In the genomic region with DNA sequence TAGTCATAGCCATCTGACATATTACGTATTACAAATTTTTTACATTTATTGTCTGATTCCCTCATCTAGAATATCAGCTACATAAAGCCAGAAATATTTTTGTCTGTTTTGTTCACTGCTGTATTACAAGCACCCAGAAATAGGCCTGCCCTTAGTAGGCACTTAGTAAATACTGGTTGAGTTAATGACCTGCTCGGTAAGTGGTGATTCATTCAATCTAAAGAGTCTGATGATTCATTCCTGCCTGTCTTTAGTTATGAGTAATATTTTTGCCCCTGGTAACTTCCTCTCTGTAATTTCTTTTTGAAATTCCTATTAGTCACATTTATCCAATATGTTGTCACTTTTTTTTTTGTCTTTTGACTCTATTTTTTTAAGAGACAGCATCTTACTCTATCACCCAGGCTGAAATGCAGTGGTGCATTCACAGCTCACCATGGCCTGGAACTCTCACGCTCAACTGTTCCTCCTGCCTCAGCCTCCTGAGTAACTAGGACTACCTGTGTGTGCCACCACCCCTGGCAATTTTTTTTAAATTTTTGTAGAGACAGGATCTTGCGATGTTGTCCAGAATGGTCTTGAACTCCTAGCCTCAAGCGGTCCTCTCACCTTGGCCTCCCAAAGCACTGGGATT, we compare ENCODE assay signal across 8 cellular contexts. TPM values are rescaled to one million over a fixed set of nuclear protein-coding genes. Genes with fewer than 3 reads are reported as not detected.
DNase-seq lines count a peak whose midpoint lies in the region; ATAC-seq and TF ChIP-seq lines count a peak whose summit lies in the region.
"Not testable (repeated sequence)": the region's sequence is repeated elsewhere in the genome, so short reads cannot be mapped to it uniquely, and the experiment has no call there.

No MANE protein-coding gene starts in this region.

- H3K27me3 ChIP-seq in foreskin keratinocyte: not testable (repeated sequence)

- ATAC-seq in GM18502 (IDR thresholded peaks at IDR 0.05; ENCODE audit: poor library complexity, unreplicated experiment) (peak; percentile 95), GM21360 (IDR thresholded peaks at IDR 0.05; ENCODE audit: unreplicated experiment) (peak; percentile 64), HG02870 (IDR thresholded peaks at IDR 0.05; ENCODE audit: unreplicated experiment) (peak; percentile 98), HG03520 (IDR thresholded peaks at IDR 0.05; ENCODE audit: unreplicated experiment) (peak; percentile 77), foreskin keratinocyte (peak; percentile 99)
- ATAC-seq in activated CD4-positive, CD25-positive, alpha-beta regulatory T cell treated with anti-CD3 and anti-CD28 coated beads, Interleukin-2, amount 50 U/mL, for 24 hours: peak; percentile 99

- H3K4me1 ChIP-seq in foreskin keratinocyte: not testable (repeated sequence)

- DNase-seq in activated naive CD4-positive, alpha-beta T cell treated with Interleukin-2 at 50 U/mL for 16 hours: peak; percentile 15
- peak in 1 of 2 donors; percentile 0 for DNase-seq in foreskin keratinocyte
- DNase-seq in stimulated activated CD4-positive, alpha-beta T cell treated with anti-CD3 and anti-CD28 coated beads, TNF-alpha, amount 100 ng/mL, for 24 hours (ENCODE audit: low read depth in 3 of 3): peak in 2 of 3 experiments; percentile 3 to 9

- H3K27ac ChIP-seq in foreskin keratinocyte: not testable (repeated sequence)

- not testable (repeated sequence) for TF ChIP-seq CTCF in foreskin keratinocyte (conservative IDR thresholded peaks at IDR 0.05)

RNA-seq across cellular contexts. Expression of gene RGPD2, which starts 27.4 kb away (rescaled TPM):
- total RNA-seq in foreskin keratinocyte: 2.4 and 3.6 TPM in 2 replicates
- 0.40 and 1.5 TPM in 2 replicates for polyA plus RNA-seq in foreskin keratinocyte
